1 cellular context compared by ENCODE assay signal in genomic region chr13:113338451-113338850, GRCh38.
TF ChIP-seq lines count a peak whose summit lies in the region.

No MANE protein-coding gene starts in this region.

TF ChIP-seq in WTC11, 78 proteins besides CTCF, POLR2A, EP300 and RAD21 (continued from another document):
- TF ChIP-seq FOXP4 (CRISPR knock-in tag; IDR thresholded peaks at IDR 0.05) (no peak), SOX15 (CRISPR knock-in tag; IDR thresholded peaks at IDR 0.05) (no peak), MLX (CRISPR knock-in tag; IDR thresholded peaks at IDR 0.05) (no peak), ELF4 (CRISPR knock-in tag; IDR thresholded peaks at IDR 0.05; ENCODE audit: low read depth) (no peak), FOXJ3 (CRISPR knock-in tag; IDR thresholded peaks at IDR 0.05; ENCODE audit: borderline replicate concordance) (no peak), GTF2I (CRISPR knock-in tag; conservative IDR thresholded peaks at IDR 0.05) (no peak), TEAD4 (CRISPR knock-in tag; IDR thresholded peaks at IDR 0.05) (no peak), FOXK1 (CRISPR knock-in tag; IDR thresholded peaks at IDR 0.05) (no peak), ESRRA (CRISPR knock-in tag; IDR thresholded peaks at IDR 0.05; ENCODE audit: borderline replicate concordance) (no peak), HMGA2 (CRISPR knock-in tag; IDR thresholded peaks at IDR 0.05) (no peak), MXD4 (CRISPR knock-in tag; IDR thresholded peaks at IDR 0.05; ENCODE audit: borderline replicate concordance) (no peak)
- TF ChIP-seq, protein P1, sequence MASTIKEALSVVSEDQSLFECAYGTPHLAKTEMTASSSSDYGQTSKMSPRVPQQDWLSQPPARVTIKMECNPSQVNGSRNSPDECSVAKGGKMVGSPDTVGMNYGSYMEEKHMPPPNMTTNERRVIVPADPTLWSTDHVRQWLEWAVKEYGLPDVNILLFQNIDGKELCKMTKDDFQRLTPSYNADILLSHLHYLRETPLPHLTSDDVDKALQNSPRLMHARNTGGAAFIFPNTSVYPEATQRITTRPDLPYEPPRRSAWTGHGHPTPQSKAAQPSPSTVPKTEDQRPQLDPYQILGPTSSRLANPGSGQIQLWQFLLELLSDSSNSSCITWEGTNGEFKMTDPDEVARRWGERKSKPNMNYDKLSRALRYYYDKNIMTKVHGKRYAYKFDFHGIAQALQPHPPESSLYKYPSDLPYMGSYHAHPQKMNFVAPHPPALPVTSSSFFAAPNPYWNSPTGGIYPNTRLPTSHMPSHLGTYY (CRISPR knock-in tag; IDR thresholded peaks at IDR 0.05) = no peak
- TF ChIP-seq, protein P2, sequence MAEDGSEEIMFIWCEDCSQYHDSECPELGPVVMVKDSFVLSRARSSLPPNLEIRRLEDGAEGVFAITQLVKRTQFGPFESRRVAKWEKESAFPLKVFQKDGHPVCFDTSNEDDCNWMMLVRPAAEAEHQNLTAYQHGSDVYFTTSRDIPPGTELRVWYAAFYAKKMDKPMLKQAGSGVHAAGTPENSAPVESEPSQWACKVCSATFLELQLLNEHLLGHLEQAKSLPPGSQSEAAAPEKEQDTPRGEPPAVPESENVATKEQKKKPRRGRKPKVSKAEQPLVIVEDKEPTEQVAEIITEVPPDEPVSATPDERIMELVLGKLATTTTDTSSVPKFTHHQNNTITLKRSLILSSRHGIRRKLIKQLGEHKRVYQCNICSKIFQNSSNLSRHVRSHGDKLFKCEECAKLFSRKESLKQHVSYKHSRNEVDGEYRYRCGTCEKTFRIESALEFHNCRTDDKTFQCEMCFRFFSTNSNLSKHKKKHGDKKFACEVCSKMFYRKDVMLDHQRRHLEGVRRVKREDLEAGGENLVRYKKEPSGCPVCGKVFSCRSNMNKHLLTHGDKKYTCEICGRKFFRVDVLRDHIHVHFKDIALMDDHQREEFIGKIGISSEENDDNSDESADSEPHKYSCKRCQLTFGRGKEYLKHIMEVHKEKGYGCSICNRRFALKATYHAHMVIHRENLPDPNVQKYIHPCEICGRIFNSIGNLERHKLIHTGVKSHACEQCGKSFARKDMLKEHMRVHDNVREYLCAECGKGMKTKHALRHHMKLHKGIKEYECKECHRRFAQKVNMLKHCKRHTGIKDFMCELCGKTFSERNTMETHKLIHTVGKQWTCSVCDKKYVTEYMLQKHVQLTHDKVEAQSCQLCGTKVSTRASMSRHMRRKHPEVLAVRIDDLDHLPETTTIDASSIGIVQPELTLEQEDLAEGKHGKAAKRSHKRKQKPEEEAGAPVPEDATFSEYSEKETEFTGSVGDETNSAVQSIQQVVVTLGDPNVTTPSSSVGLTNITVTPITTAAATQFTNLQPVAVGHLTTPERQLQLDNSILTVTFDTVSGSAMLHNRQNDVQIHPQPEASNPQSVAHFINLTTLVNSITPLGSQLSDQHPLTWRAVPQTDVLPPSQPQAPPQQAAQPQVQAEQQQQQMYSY (CRISPR knock-in tag; IDR thresholded peaks at IDR 0.05) = no peak
- TF ChIP-seq, protein P3, sequence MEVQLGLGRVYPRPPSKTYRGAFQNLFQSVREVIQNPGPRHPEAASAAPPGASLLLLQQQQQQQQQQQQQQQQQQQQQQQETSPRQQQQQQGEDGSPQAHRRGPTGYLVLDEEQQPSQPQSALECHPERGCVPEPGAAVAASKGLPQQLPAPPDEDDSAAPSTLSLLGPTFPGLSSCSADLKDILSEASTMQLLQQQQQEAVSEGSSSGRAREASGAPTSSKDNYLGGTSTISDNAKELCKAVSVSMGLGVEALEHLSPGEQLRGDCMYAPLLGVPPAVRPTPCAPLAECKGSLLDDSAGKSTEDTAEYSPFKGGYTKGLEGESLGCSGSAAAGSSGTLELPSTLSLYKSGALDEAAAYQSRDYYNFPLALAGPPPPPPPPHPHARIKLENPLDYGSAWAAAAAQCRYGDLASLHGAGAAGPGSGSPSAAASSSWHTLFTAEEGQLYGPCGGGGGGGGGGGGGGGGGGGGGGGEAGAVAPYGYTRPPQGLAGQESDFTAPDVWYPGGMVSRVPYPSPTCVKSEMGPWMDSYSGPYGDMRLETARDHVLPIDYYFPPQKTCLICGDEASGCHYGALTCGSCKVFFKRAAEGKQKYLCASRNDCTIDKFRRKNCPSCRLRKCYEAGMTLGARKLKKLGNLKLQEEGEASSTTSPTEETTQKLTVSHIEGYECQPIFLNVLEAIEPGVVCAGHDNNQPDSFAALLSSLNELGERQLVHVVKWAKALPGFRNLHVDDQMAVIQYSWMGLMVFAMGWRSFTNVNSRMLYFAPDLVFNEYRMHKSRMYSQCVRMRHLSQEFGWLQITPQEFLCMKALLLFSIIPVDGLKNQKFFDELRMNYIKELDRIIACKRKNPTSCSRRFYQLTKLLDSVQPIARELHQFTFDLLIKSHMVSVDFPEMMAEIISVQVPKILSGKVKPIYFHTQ (CRISPR knock-in tag; IDR thresholded peaks at IDR 0.05) = no peak
- TF ChIP-seq, protein P4, sequence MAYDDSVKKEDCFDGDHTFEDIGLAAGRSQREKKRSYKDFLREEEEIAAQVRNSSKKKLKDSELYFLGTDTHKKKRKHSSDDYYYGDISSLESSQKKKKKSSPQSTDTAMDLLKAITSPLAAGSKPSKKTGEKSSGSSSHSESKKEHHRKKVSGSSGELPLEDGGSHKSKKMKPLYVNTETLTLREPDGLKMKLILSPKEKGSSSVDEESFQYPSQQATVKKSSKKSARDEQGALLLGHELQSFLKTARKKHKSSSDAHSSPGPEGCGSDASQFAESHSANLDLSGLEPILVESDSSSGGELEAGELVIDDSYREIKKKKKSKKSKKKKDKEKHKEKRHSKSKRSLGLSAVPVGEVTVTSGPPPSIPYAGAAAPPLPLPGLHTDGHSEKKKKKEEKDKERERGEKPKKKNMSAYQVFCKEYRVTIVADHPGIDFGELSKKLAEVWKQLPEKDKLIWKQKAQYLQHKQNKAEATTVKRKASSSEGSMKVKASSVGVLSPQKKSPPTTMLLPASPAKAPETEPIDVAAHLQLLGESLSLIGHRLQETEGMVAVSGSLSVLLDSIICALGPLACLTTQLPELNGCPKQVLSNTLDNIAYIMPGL (CRISPR knock-in tag; IDR thresholded peaks at IDR 0.05) = no peak
- TF ChIP-seq, protein P5, sequence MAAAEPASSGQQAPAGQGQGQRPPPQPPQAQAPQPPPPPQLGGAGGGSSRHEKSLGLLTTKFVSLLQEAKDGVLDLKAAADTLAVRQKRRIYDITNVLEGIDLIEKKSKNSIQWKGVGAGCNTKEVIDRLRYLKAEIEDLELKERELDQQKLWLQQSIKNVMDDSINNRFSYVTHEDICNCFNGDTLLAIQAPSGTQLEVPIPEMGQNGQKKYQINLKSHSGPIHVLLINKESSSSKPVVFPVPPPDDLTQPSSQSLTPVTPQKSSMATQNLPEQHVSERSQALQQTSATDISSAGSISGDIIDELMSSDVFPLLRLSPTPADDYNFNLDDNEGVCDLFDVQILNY (CRISPR knock-in tag; IDR thresholded peaks at IDR 0.05) = no peak
TF ChIP-seq in WTC11: peak in this region for 0.
